ENCODE assay signal across 14 cellular contexts in genomic region chr9:97873877-97874276, GRCh38. TPM values are rescaled to one million over a fixed set of nuclear protein-coding genes. Genes with fewer than 3 reads are reported as not detected.
A peak's percentile ranks its signal among the peaks of the same experiment; 100 is the strongest.
DNase-seq lines count a peak whose midpoint lies in the region; ATAC-seq and TF ChIP-seq lines count a peak whose summit lies in the region.
"Had no signal": no experiment of that assay in that cellular context is flagged by ENCODE, and none has a peak within 500 bp of the region (broad histone marks: within the 10 kb centered on the region; RNA-seq: fewer than 3 reads in every experiment).

No MANE protein-coding gene starts in this region.

- TF ChIP-seq CTCF in RWPE2 (IDR thresholded peaks at IDR 0.05; ENCODE audit: poor library complexity, severe bottlenecking) (no peak), coronary artery (IDR thresholded peaks at IDR 0.05) (no peak)

- in situ Hi-C loops in ACHN (cut with HindIII; ENCODE audit: low pct_ligation_motif_present, low pct_unique_long_range_greater_than_20kb, low sequenced_read_pairs) = no loop called here

- no peaks in the 10 kb centered on the region for H3K27me3 ChIP-seq in RWPE2 (ENCODE audit: insufficient read depth, poor library complexity, severe bottlenecking)

- H3K36me3 ChIP-seq in RWPE2 (ENCODE audit: low read depth) = no peaks in the 10 kb centered on the region

- no peak overlapping the region for H3K27ac ChIP-seq in RWPE2 (ENCODE audit: poor library complexity, severe bottlenecking)
- no peak overlapping the region for H3K27ac ChIP-seq in coronary artery

- no peaks in the 10 kb centered on the region for H3K9me3 ChIP-seq in RWPE2 (ENCODE audit: severe bottlenecking)

- ATAC-seq in RWPE2 (ENCODE audit: low read depth) (peak; percentile 35; the same call in 2 of the 3 replicates), HG02642 (IDR thresholded peaks at IDR 0.05; ENCODE audit: poor library complexity, unreplicated experiment) (no peak)
- ATAC-seq: activated CD8-positive, alpha-beta T cell treated with anti-CD3 and anti-CD28 coated beads for 36 hours had no signal

- H3K4me3 ChIP-seq in RWPE2 (ENCODE audit: severe bottlenecking) (no peak overlapping the region), coronary artery (no peak overlapping the region)

- H3K4me1 ChIP-seq in RWPE2 (ENCODE audit: insufficient read depth, poor library complexity, severe bottlenecking) = peaks cover 25% of the 10 kb centered on the region

- intact Hi-C loops in cardiac septum (cut with DNase I) = no loop called here

- DNase-seq in ACHN (peak; percentile 22), HT-29 (ENCODE audit: low spot score) (peak; percentile 11), RWPE2 (ENCODE audit: low spot score) (no peak), glomerular visceral epithelial cell (ENCODE audit: extremely low spot score) (peak; percentile 69), GM19240 (ENCODE audit: insufficient read length, low spot score) (no peak), coronary artery (ENCODE audit: low spot score) (no peak), cardiac septum (ENCODE audit: low spot score) (no peak)
- DNase-seq: activated CD8-positive, alpha-beta T cell treated with anti-CD3 and anti-CD28 coated beads for 36 hours; immature natural killer cell; NCI-H1694 treated with DMSO at 0.1 percent for 48 hours; posterior cingulate gyrus; SHP77 treated with DMSO at 0.1 percent for 48 hours; stimulated activated CD4-positive, alpha-beta T cell treated with anti-CD3 and anti-CD28 coated beads, Interleukin-12 subunit alpha, Interleukin-12 subunit beta, amount 100 ng/mL, for 4 hours had no signal

RNA-seq across cellular contexts. Expression of gene FOXE1, which starts 20.9 kb away (rescaled TPM):
- total RNA-seq in HT-29 (2014; rRNA removed; shearing (Covaris generic)) = not detected in 2 replicates
- total RNA-seq in cardiac septum = not detected

RNA-seq across cellular contexts. Expression of gene TRMO, which starts 48.4 kb away (rescaled TPM):
- total RNA-seq in HT-29 (2014; rRNA removed; shearing (Covaris generic)) = 16.1 and 25.3 TPM in 2 replicates
- total RNA-seq in cardiac septum = 7.3 TPM

Comparison
In these comparisons a context has a peak if more than half of its experiments do, and no peak if none do; other contexts are left out.
1. DNase-seq: peak in ACHN (single experiment), HT-29 (single experiment) and glomerular visceral epithelial cell (single experiment); none in RWPE2 (single experiment), GM19240 (single experiment), coronary artery (single experiment) and cardiac septum (single experiment).